Comparison of ENCODE assay signal across 19 cellular contexts in genomic region chr17:29079433-29079832, GRCh38.
"Had no signal": no experiment of that assay in that cellular context is flagged by ENCODE, and none has a peak within 500 bp of the region (broad histone marks: within the 10 kb centered on the region; RNA-seq: fewer than 3 reads in every experiment).

No MANE protein-coding gene starts in this region.

- H3K9me3 Mint-ChIP-seq: effector memory CD8-positive, alpha-beta T cell; immature natural killer cell; memory B cell; mesothelial cell of epicardium; nephron; type B pancreatic cell had no signal

- ATAC-seq: effector memory CD8-positive, alpha-beta T cell; lower lobe of right lung had no signal

- H3K4me3 ChIP-seq: esophagus muscularis mucosa, gastrocnemius medialis, left ventricle myocardium inferior, lower lobe of right lung, right atrium auricular region, smooth muscle cell, suprapubic skin, thyroid gland, uterus had no signal

- H3K4me1 ChIP-seq: lower lobe of right lung, uterus had no signal

- H3K27me3 Mint-ChIP-seq: effector memory CD8-positive, alpha-beta T cell; memory B cell; type B pancreatic cell had no signal

- H3K4me2 ChIP-seq: smooth muscle cell had no signal

- H3K27ac ChIP-seq: epithelial cell of prostate, esophagus muscularis mucosa, left ventricle myocardium inferior, lower lobe of right lung, suprapubic skin, thyroid gland, uterus had no signal

- H3K4me3 Mint-ChIP-seq: effector memory CD8-positive, alpha-beta T cell; immature natural killer cell; memory B cell; mesothelial cell of epicardium; nephron; type B pancreatic cell had no signal

- H3K27me3 ChIP-seq: esophagus muscularis mucosa, gastrocnemius medialis, right atrium auricular region, suprapubic skin, thyroid gland, uterus had no signal

- H3K36me3 ChIP-seq: uterus had no signal

- H3K9me3 ChIP-seq: esophagus muscularis mucosa, gastrocnemius medialis, left ventricle myocardium inferior, lower lobe of right lung, right atrium auricular region, suprapubic skin, thyroid gland, uterus had no signal

- DNase-seq: cortex of kidney; effector memory CD8-positive, alpha-beta T cell; gastrocnemius medialis; immature natural killer cell; left ventricle myocardium inferior; lower lobe of right lung; stimulated activated CD4-positive, alpha-beta T cell treated with anti-CD3 and anti-CD28 coated beads, Interleukin-2, amount 100 ng/mL, for 48 hours; stimulated activated naive CD4-positive, alpha-beta T cell treated with Interleukin-2 at 50 U/mL for 16 hours; thyroid gland; uterus had no signal

- H3K27ac Mint-ChIP-seq: memory B cell, mesothelial cell of epicardium, nephron, type B pancreatic cell had no signal
